Comparison of ENCODE assay signal across 7 cellular contexts in the genomic region with DNA sequence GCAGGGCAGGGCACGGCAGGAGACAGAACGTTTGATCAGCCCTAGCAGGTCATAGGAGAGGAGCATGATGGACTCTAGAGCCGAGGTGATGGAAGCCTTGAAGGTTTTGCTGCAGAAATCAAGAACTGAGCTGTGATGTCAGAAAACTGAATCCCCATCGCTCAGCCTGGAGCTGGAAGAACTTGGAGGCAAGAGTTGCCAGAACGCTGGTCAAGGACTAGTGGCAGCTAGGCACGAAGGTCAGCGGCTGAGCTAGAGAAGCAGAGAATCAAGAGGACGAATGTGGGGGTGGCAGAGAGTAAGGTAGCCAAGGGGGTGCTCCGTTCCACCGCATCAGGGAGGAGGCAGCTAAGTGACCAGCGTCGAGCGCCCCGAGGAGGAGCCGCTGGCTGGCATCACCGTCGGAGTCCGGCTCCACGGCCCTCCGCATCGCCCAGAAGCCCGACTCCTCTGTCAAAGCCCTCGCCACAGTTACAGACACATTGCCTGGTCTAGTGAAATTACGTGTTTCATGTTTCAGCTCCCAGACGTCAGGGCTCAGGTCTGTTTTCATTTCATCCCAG. TPM values are rescaled to one million over a fixed set of nuclear protein-coding genes. Genes with fewer than 3 reads are reported as not detected.
DNase-seq lines count a peak whose midpoint lies in the region; ATAC-seq and TF ChIP-seq lines count a peak whose summit lies in the region.

No MANE protein-coding gene starts in this region.

- peaks cover 52% of the 10 kb centered on the region for H3K27me3 Mint-ChIP-seq in WTC11 (ENCODE audit: low read depth)

- no peak for TF ChIP-seq POLR2A in gastrocnemius medialis (IDR thresholded peaks at IDR 0.05)

- no peaks in the 10 kb centered on the region for H3K36me3 ChIP-seq in gastrocnemius medialis

- peaks cover 30 to 32% of the 10 kb centered on the region in 2 donors for H3K4me1 ChIP-seq in gastrocnemius medialis

- CTCF ChIA-PET in WTC11 (lab: Charles Lee), result interaction anchor here (0.7 to 3.5 kb wide), 28 partner anchors 8 to 233 kb away, joined by 3 to 57 read pairs (median 4); partner anchors contain the start of genes FAM114A2 and MFAP3

- no peaks in the 10 kb centered on the region for H3K9me3 ChIP-seq in gastrocnemius medialis

- intact Hi-C loops in left ventricle myocardium superior (cut with micrococcal nuclease) (no loop called here), gastrocnemius medialis (cut with DNase I; ENCODE audit: low total_unique reads) (loop anchor here (5.0 kb wide), 1 partner anchor 217 kb away; no protein-coding TSS in a partner anchor)

- POLR2A ChIA-PET in WTC11 (lab: Charles Lee), result interaction anchor here (0.8 kb wide), 1 partner anchor 13 kb away, joined by 3 read pairs; no protein-coding TSS in a partner anchor

- no peaks in the 10 kb centered on the region for H3K36me3 Mint-ChIP-seq in WTC11

- TF ChIP-seq CTCF in WTC11 (IDR thresholded peaks at IDR 0.05), result no peak
- no peak for TF ChIP-seq CTCF in gastrocnemius medialis (IDR thresholded peaks at IDR 0.05 in 4 of 5, conservative IDR thresholded peaks at IDR 0.05 in 1 of 5)

- peak overlapping the region; percentile 94 to 100 (median 96) for H3K4me3 ChIP-seq in gastrocnemius medialis

- no peak for DNase-seq in WTC11 (ENCODE audit: low spot score)
- DNase-seq in left ventricle myocardium superior, result peak; percentile 50
- peak in 1 of 2 donors; percentile 34 for DNase-seq in gastrocnemius medialis
- DNase-seq in stimulated activated CD4-positive, alpha-beta T cell treated with anti-CD3 and anti-CD28 coated beads, Interleukin-4, amount 100 ng/mL, for 24 hours, result no peak
- DNase-seq in CD1c-positive myeloid dendritic cell (ENCODE audit: extremely low spot score), result no peak

- no peaks in the 10 kb centered on the region for H3K9me3 Mint-ChIP-seq in WTC11

- peaks cover 43% of the 10 kb centered on the region for H3K4me1 Mint-ChIP-seq in WTC11

- ATAC-seq in GM18499 (IDR thresholded peaks at IDR 0.05; ENCODE audit: insufficient read depth, unreplicated experiment), result peak; percentile 3
- ATAC-seq in HG02610 (IDR thresholded peaks at IDR 0.05; ENCODE audit: unreplicated experiment), result peak; percentile 6
- peak; percentile 5 for ATAC-seq in WTC11
- peak; percentile 22 for ATAC-seq in left ventricle myocardium superior
- ATAC-seq in gastrocnemius medialis, result peak in 1 of 2 donors; percentile 39

- no peaks in the 10 kb centered on the region for H3K27me3 ChIP-seq in gastrocnemius medialis

- peak overlapping the region; percentile 73 for H3K4me3 Mint-ChIP-seq in WTC11

- H3K27ac ChIP-seq in gastrocnemius medialis, result peak overlapping the region; percentile 77 to 84 (median 80)

- H3K27ac Mint-ChIP-seq in WTC11, result no peak overlapping the region

- in situ Hi-C loops in gastrocnemius medialis (cut with MboI; ENCODE audit: low sequenced_read_pairs in 4 of 4), result loop anchor here (5.0 to 25.0 kb wide), 4 partner anchors 115 to 223 kb away; no protein-coding TSS in a partner anchor

TF ChIP-seq in WTC11, 78 proteins besides CTCF, POLR2A, EP300 and RAD21:
- TF ChIP-seq JUN (CRISPR knock-in tag; IDR thresholded peaks at IDR 0.05) (no peak), KAT7 (CRISPR knock-in tag; IDR thresholded peaks at IDR 0.05; ENCODE audit: borderline replicate concordance) (no peak)

RNA-seq across cellular contexts. Expression of gene GALNT10, which starts 1.2 kb away (rescaled TPM):
- total RNA-seq in WTC11 (2021) (15.9 to 22.9 TPM (median 17.5 TPM) in 3 replicates), left ventricle myocardium superior (10.9 TPM), gastrocnemius medialis (1 to 10 TPM; 6.1 to 9.9 (median 6.4) TPM)
